Comparison of ENCODE assay signal across 8 cellular contexts in genomic region chr16:53703590-53704444, GRCh38. TPM values are rescaled to one million over a fixed set of nuclear protein-coding genes. Genes with fewer than 3 reads are reported as not detected.
DNase-seq lines count a peak whose midpoint lies in the region; ATAC-seq lines count a peak whose summit lies in the region.

Gene FTO, plus strand, starts transcription at chr16:53704156.
Gene RPGRIP1L, minus strand, starts transcription at chr16:53703859. Its CDS starts 3,136 bp downstream, at chr16:53700723.

- H3K36me3 ChIP-seq in esophagus (ENCODE audit: control insufficient read depth in 2 of 2, insufficient read depth in 2 of 2, low read length in 1 of 2) (no peaks in the 10 kb centered on the region), mucosa of stomach (ENCODE audit: control insufficient read depth, insufficient read depth, low read length) (no peaks in the 10 kb centered on the region)

- H3K4me3 ChIP-seq in esophagus (ENCODE audit: low read depth in 1 of 2, low read length in 2 of 2) (peak within 1 kb of the TSS; percentile 82 to 91), mucosa of stomach (ENCODE audit: low read length) (peak within 1 kb of the TSS; percentile 77)

- peak within 1 kb of the TSS; percentile 77 to 94 (median 90) for H3K27ac Mint-ChIP-seq in IgD-negative memory B cell

- peak; percentile 97 for ATAC-seq in GM21529 (IDR thresholded peaks at IDR 0.05; ENCODE audit: unreplicated experiment)

- H3K9me3 Mint-ChIP-seq in IgD-negative memory B cell: no peaks in the 10 kb centered on the region

- peak; percentile 99 for DNase-seq in DMS114 treated with DMSO at 0.1 percent for 48 hours (lab: John Stamatoyannopoulos, UW; ENCODE audit: unreplicated experiment)
- peak; percentile 78 for DNase-seq in OCI-M2 (lab: John Stamatoyannopoulos, UW; ENCODE audit: unreplicated experiment)
- DNase-seq in activated T-cell treated with anti-CD3 and anti-CD28 coated beads, Interleukin-2, amount 50 U/mL, for 1 hour: peak; percentile 95
- DNase-seq in stimulated activated CD8-positive, alpha-beta memory T cell treated with anti-CD3 and anti-CD28 coated beads, Interleukin-7, amount 100 ng/mL, for 1 hour (ENCODE audit: low read depth in 2 of 2): peak; percentile 85 to 93

- peak within 1 kb of the TSS; percentile 92 to 99 (median 98) for H3K4me3 Mint-ChIP-seq in IgD-negative memory B cell

- no peaks in the 10 kb centered on the region for H3K9me3 ChIP-seq in esophagus (ENCODE audit: control insufficient read depth in 2 of 2, insufficient read depth in 1 of 2, low read depth in 1 of 2, low read length in 1 of 2)
- H3K9me3 ChIP-seq in mucosa of stomach (ENCODE audit: control insufficient read depth, low read length): no peaks in the 10 kb centered on the region

- H3K4me1 Mint-ChIP-seq in IgD-negative memory B cell: peaks cover 19 to 38% (median 21%) of the 10 kb centered on the region in 3 donors

- H3K4me1 ChIP-seq in esophagus (ENCODE audit: control insufficient read depth in 2 of 2, insufficient read depth in 2 of 2, low read length in 1 of 2) (peaks cover 0 to 3% of the 10 kb centered on the region in 2 donors), mucosa of stomach (ENCODE audit: control insufficient read depth, insufficient read depth, low read length) (no peaks in the 10 kb centered on the region)

- H3K27ac ChIP-seq in esophagus (ENCODE audit: low read depth in 2 of 2, low read length in 1 of 2): peak within 1 kb of the TSS; percentile 43 to 83

- H3K9ac ChIP-seq in mucosa of stomach (ENCODE audit: low read length): peak within 1 kb of the TSS; percentile 70

- 0 to 1% methylated on average over 57 of the region's 57 CpGs for WGBS in esophagus, 2 donors

- H3K27me3 ChIP-seq in esophagus (ENCODE audit: control insufficient read depth in 1 of 2, insufficient read depth in 2 of 2, low read length in 2 of 2) (no peaks in the 10 kb centered on the region), mucosa of stomach (ENCODE audit: control insufficient read depth, insufficient read depth, low read length) (no peaks in the 10 kb centered on the region)

- peaks cover 2% of the 10 kb centered on the region for H3K36me3 Mint-ChIP-seq in IgD-negative memory B cell

- no peaks in the 10 kb centered on the region for H3K27me3 Mint-ChIP-seq in IgD-negative memory B cell

RNA-seq across cellular contexts. Expression of gene FTO, which starts in this region (rescaled TPM):
- polyA plus RNA-seq in IgD-negative memory B cell (53.2 TPM), esophagus (10 to 100 TPM in 1 of 2 donors, 1 to 10 TPM in 1; 5.3 to 14.7 TPM)

RNA-seq across cellular contexts. Expression of gene RPGRIP1L, which starts in this region (rescaled TPM):
- polyA plus RNA-seq in IgD-negative memory B cell: 3.5 TPM
- 1 to 10 TPM; 1.3 to 1.7 TPM for polyA plus RNA-seq in esophagus

Comparison
In these comparisons a context has a peak if more than half of its experiments do, and no peak if none do; other contexts are left out.
1. Peak in every context shown above with its lines: DNase-seq, ATAC-seq, H3K4me3 ChIP-seq and H3K27ac ChIP-seq.